In genomic region chr2:7648381-7648780, GRCh38 we compare ENCODE assay signal across 29 cellular contexts.
"Had no signal": no experiment of that assay in that cellular context is flagged by ENCODE, and none has a peak within 500 bp of the region (broad histone marks: within the 10 kb centered on the region; RNA-seq: fewer than 3 reads in every experiment).

No MANE protein-coding gene starts in this region.

- DNase-seq: heart right ventricle; kidney; left colon; left ventricle myocardium inferior; mesendoderm; naive thymus-derived CD4-positive, alpha-beta T cell; nucleus accumbens; pancreas; posterior cingulate gyrus; retina; right cardiac atrium; stimulated activated CD4-positive, alpha-beta T cell treated with anti-CD3 and anti-CD28 coated beads, Interleukin-12 subunit alpha, Interleukin-12 subunit beta, amount 100 ng/mL, for 4 hours; stimulated activated CD4-positive, alpha-beta T cell treated with anti-CD3 and anti-CD28 coated beads, Interleukin-15, amount 100 ng/mL, for 24 hours; stimulated activated CD4-positive, alpha-beta T cell treated with anti-CD3 and anti-CD28 coated beads, Interleukin-2, amount 100 ng/mL, for 24 hours; stimulated activated CD4-positive, alpha-beta T cell treated with anti-CD3 and anti-CD28 coated beads, Interleukin-4, amount 100 ng/mL, for 1 hour; stimulated activated naive B cell treated with anti-CD40 and anti-IgM and Interleukin-4, amounts not matched to agents 10 μg/mL and 1 μg/mL and 100 μg/mL, for 72 hours; stimulated activated naive CD8-positive, alpha-beta T cell treated with anti-CD3 and anti-CD28 coated beads, Interleukin-15, Interleukin-2, amounts not matched to agents 100 U/mL and 50 U/mL, for 24 hours; stomach; uterus had no signal

- ATAC-seq: heart right ventricle; left colon; naive thymus-derived CD4-positive, alpha-beta T cell; pancreas; right cardiac atrium; sciatic nerve; stimulated activated naive B cell treated with anti-CD40 and anti-IgM and Interleukin-4, amounts not matched to agents 10 μg/mL and 1 μg/mL and 100 μg/mL, for 72 hours; stimulated activated naive CD8-positive, alpha-beta T cell treated with anti-CD3 and anti-CD28 coated beads, Interleukin-15, Interleukin-2, amounts not matched to agents 100 U/mL and 50 U/mL, for 24 hours had no signal

- H3K4me3 Mint-ChIP-seq: mesothelial cell of epicardium; naive thymus-derived CD4-positive, alpha-beta T cell; nephron; neural crest cell; stimulated activated naive B cell treated with anti-CD40 and anti-IgM and Interleukin-4, amounts not matched to agents 10 μg/mL and 1 μg/mL and 100 μg/mL, for 72 hours; type B pancreatic cell had no signal

- H3K36me3 Mint-ChIP-seq: mesothelial cell of epicardium; stimulated activated naive B cell treated with anti-CD40 and anti-IgM and Interleukin-4, amounts not matched to agents 10 μg/mL and 1 μg/mL and 100 μg/mL, for 72 hours; type B pancreatic cell had no signal

- H3K9me3 Mint-ChIP-seq: type B pancreatic cell had no signal

- H3K36me3 ChIP-seq: heart right ventricle, left ventricle myocardium inferior, pancreas, prostate gland, stomach, tibial nerve, uterus had no signal

- H3K27ac Mint-ChIP-seq: mesothelial cell of epicardium; nephron; stimulated activated naive B cell treated with anti-CD40 and anti-IgM and Interleukin-4, amounts not matched to agents 10 μg/mL and 1 μg/mL and 100 μg/mL, for 72 hours; type B pancreatic cell had no signal

- H3K27ac ChIP-seq: heart right ventricle, hepatocyte, left ventricle myocardium inferior, pancreas, prostate gland, skin epidermis, stomach, tibial nerve, uterus had no signal

- H3K9me3 ChIP-seq: pancreas, prostate gland, uterus had no signal

- H3K4me1 Mint-ChIP-seq: mesothelial cell of epicardium; stimulated activated naive B cell treated with anti-CD40 and anti-IgM and Interleukin-4, amounts not matched to agents 10 μg/mL and 1 μg/mL and 100 μg/mL, for 72 hours had no signal

- H3K27me3 Mint-ChIP-seq: naive thymus-derived CD4-positive, alpha-beta T cell; type B pancreatic cell had no signal

- H3K4me3 ChIP-seq: heart right ventricle, hepatocyte, left ventricle myocardium inferior, lung, pancreas, prostate gland, skin epidermis, stomach, tibial nerve, uterus had no signal

- H3K4me1 ChIP-seq: heart right ventricle, left ventricle myocardium inferior, pancreas, prostate gland, stomach, tibial nerve, uterus had no signal

- H3K27me3 ChIP-seq: heart right ventricle, hepatocyte, pancreas, stomach, tibial nerve, uterus had no signal
